Comparison of ENCODE assay signal across 8 cellular contexts in the genomic region with DNA sequence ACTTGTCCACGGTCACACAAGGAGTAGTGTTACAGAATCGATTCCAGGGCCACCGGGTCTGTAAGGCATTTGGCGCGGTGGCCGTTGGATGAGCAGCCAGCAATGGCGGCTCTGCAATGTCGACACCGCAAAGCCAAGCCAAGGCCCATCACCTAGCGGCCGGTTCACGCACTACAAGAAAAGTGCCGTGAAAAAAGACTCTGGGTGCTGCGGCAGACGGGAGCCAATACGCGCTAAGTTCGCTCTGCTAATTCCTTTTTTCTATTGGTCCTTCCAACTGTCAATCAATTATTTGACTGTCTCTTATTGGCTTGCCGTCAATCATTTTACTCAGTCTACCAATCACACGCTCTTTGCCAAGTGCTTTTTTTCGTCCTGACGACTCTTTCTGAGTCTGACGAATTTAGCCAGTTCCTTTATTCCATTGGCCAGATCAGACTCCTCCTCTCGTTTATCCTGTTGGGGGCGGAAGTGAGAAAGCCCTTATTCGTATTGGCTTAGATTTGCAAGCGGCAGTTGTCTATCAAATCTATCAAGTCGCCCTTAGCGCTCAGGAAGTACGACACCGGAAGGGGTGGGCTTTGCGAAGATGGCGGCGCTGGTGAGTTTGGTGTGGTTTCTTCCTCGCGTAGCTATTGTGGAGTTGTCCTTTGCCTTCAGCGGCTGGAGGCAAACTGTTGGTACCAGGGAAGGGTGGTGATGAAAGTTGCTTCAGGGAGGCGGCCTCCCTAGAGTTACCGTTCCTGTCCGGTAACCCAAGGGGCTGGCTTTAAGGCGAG. TPM values are rescaled to one million over a fixed set of nuclear protein-coding genes. Genes with fewer than 3 reads are reported as not detected.
DNase-seq lines count a peak whose midpoint lies in the region; TF ChIP-seq lines count a peak whose summit lies in the region.

A gene with protein sequence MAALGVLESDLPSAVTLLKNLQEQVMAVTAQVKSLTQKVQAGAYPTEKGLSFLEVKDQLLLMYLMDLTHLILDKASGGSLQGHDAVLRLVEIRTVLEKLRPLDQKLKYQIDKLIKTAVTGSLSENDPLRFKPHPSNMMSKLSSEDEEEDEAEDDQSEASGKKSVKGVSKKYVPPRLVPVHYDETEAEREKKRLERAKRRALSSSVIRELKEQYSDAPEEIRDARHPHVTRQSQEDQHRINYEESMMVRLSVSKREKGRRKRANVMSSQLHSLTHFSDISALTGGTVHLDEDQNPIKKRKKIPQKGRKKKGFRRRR (plus strand): TSS at position 577 of the 779 bp plus-strand sequence. CDS start 13 bp downstream, at position 590.

- H3K4me1 Mint-ChIP-seq in HFFc6 (ENCODE audit: low read depth), result peaks cover 5% of the 10 kb centered on the region; the same call in 1 of the 2 replicates
- peaks cover 17% of the 10 kb centered on the region for H3K4me1 Mint-ChIP-seq in activated naive CD4-positive, alpha-beta T cell treated with anti-CD3 and anti-CD28 coated beads, Interleukin-2, amount 10 ng/mL, durations not matched to agents 7 days and 5 days

- H3K4me1 ChIP-seq in suprapubic skin, result peaks cover 13% of the 10 kb centered on the region

- under 1% methylated on average over 39 of the region's 41 CpGs for WGBS in suprapubic skin

- peaks cover 33% of the 10 kb centered on the region for H3K36me3 ChIP-seq in suprapubic skin

- no peaks in the 10 kb centered on the region for H3K27me3 Mint-ChIP-seq in HFFc6 (ENCODE audit: insufficient read depth)
- H3K27me3 Mint-ChIP-seq in activated naive CD4-positive, alpha-beta T cell treated with anti-CD3 and anti-CD28 coated beads, Interleukin-2, amount 10 ng/mL, durations not matched to agents 7 days and 5 days, result no peaks in the 10 kb centered on the region

- peak; percentile 100 for DNase-seq in HFFc6
- DNase-seq in NAMALWA (ENCODE audit: low spot score), result peak; percentile 100
- peak; percentile 100 for DNase-seq in SK-N-DZ (ENCODE audit: low spot score)
- DNase-seq in activated naive CD4-positive, alpha-beta T cell treated with anti-CD3 and anti-CD28 coated beads, Interleukin-2, amount 10 ng/mL, durations not matched to agents 7 days and 5 days, result peak; percentile 95
- DNase-seq in germinal center (ENCODE audit: low spot score), result peak; percentile 99
- DNase-seq in non-pigmented ciliary epithelial cell (ENCODE audit: low read depth), result peak; percentile 100
- DNase-seq in suprapubic skin (ENCODE audit: low spot score in 2 of 2), result peak; percentile 96 to 97

- H3K4me3 ChIP-seq in GM08714 (ENCODE audit: low read length) (peak within 1 kb of the TSS; percentile 99), suprapubic skin (peak within 1 kb of the TSS; percentile 84)

- no peak within 1 kb of the TSS for H3K4me3 Mint-ChIP-seq in HFFc6
- no peak within 1 kb of the TSS for H3K4me3 Mint-ChIP-seq in activated naive CD4-positive, alpha-beta T cell treated with anti-CD3 and anti-CD28 coated beads, Interleukin-2, amount 10 ng/mL, durations not matched to agents 7 days and 5 days

- no peaks in the 10 kb centered on the region for H3K9me3 Mint-ChIP-seq in HFFc6
- no peaks in the 10 kb centered on the region for H3K9me3 Mint-ChIP-seq in activated naive CD4-positive, alpha-beta T cell treated with anti-CD3 and anti-CD28 coated beads, Interleukin-2, amount 10 ng/mL, durations not matched to agents 7 days and 5 days

- CTCF ChIA-PET in activated naive CD4-positive, alpha-beta T cell treated with anti-CD3 and anti-CD28 coated beads, Interleukin-2, amount 10 ng/mL, durations not matched to agents 7 days and 5 days (lab: Charles Lee), result interaction anchor here (2.2 to 2.5 kb wide), 2 partner anchors 10 to 12 kb away, joined by 6 to 13 read pairs; no protein-coding TSS in a partner anchor

- peaks cover 4% of the 10 kb centered on the region for H3K27me3 ChIP-seq in suprapubic skin

- no peaks in the 10 kb centered on the region for H3K9me3 ChIP-seq in suprapubic skin

- no peak within 1 kb of the TSS for H3K27ac Mint-ChIP-seq in HFFc6
- peak within 1 kb of the TSS; percentile 58 for H3K27ac Mint-ChIP-seq in activated naive CD4-positive, alpha-beta T cell treated with anti-CD3 and anti-CD28 coated beads, Interleukin-2, amount 10 ng/mL, durations not matched to agents 7 days and 5 days

- TF ChIP-seq CTCF in HFFc6 (IDR thresholded peaks at IDR 0.05) (peak; percentile 89), suprapubic skin (IDR thresholded peaks at IDR 0.05) (peak; percentile 86 to 88)

- H3K27ac ChIP-seq in suprapubic skin, result peak within 1 kb of the TSS; percentile 87

- peak; percentile 23 to 80 for TF ChIP-seq POLR2A in suprapubic skin (IDR thresholded peaks at IDR 0.05)

- no peak for TF ChIP-seq EP300 in suprapubic skin (IDR thresholded peaks at IDR 0.05)

- peaks cover 6% of the 10 kb centered on the region for H3K36me3 Mint-ChIP-seq in HFFc6 (ENCODE audit: low read depth)
- H3K36me3 Mint-ChIP-seq in activated naive CD4-positive, alpha-beta T cell treated with anti-CD3 and anti-CD28 coated beads, Interleukin-2, amount 10 ng/mL, durations not matched to agents 7 days and 5 days, result peaks cover 13% of the 10 kb centered on the region

RNA-seq across cellular contexts. Expression of the gene that starts here (rescaled TPM):
- total RNA-seq in HFFc6 (2021; fragmentation: NEBNext Ultra II Directional; extraction: Animal tissue kit (Norgen Biotek cat#: 25700)), result 10 to 100 TPM; 22.6 to 29.9 (median 24.1) TPM
- 77.3 and 94.1 TPM in 2 replicates for polyA plus RNA-seq in SK-N-DZ (2014; cell fraction: cytosol; rRNA removed)
- 101 and 134 TPM in 2 replicates for polyA plus RNA-seq in SK-N-DZ (2014; cell fraction: nucleus; rRNA removed)
- 10 to 100 TPM; 31.1 to 61.4 (median 46.5) TPM for total RNA-seq in suprapubic skin

Comparison
In these comparisons a context has a peak if more than half of its experiments do, and no peak if none do; other contexts are left out.
1. Peak in every context shown above with its lines: DNase-seq, H3K4me3 ChIP-seq and H3K27ac ChIP-seq.